32 cellular contexts compared by ENCODE assay signal in genomic region chr5:6424110-6424659, GRCh38. TPM values are rescaled to one million over a fixed set of nuclear protein-coding genes. Genes with fewer than 3 reads are reported as not detected.
DNase-seq lines count a peak whose midpoint lies in the region; ATAC-seq and TF ChIP-seq lines count a peak whose summit lies in the region.
"Had no signal": no experiment of that assay in that cellular context is flagged by ENCODE, and none has a peak within 500 bp of the region (broad histone marks: within the 10 kb centered on the region; RNA-seq: fewer than 3 reads in every experiment).

No MANE protein-coding gene starts in this region.

- peak; percentile 39 for DNase-seq in NCI-H2196 (lab: John Stamatoyannopoulos, UW; ENCODE audit: unreplicated experiment)
- no peak for DNase-seq in NCI-H2196 treated with DMSO at 0.1 percent for 48 hours (lab: John Stamatoyannopoulos, UW; ENCODE audit: unreplicated experiment)
- peak; percentile 87 for DNase-seq in NCI-H187 treated with DMSO at 0.1 percent for 48 hours (lab: John Stamatoyannopoulos, UW)
- DNase-seq in NCI-H526 treated with DMSO at 0.1 percent for 48 hours (lab: John Stamatoyannopoulos, UW) = peak; percentile 33
- no peak for DNase-seq in stimulated activated effector memory CD8-positive, alpha-beta T cell treated with anti-CD3 and anti-CD28 coated beads, Interleukin-12 subunit alpha, Interleukin-12 subunit beta, amount 100 ng/mL, for 72 hours (ENCODE audit: low spot score in 2 of 2)
- DNase-seq in T-helper 17 cell = no peak
- DNase-seq in posterior cingulate gyrus = no peak
- no peak for DNase-seq in suprapubic skin (ENCODE audit: low spot score in 2 of 2)
- DNase-seq: activated CD4-positive, alpha-beta T cell treated with anti-CD3 and anti-CD28 coated beads, Interleukin-2, amount 50 U/mL, for 48 hours; activated CD4-positive, CD25-positive, alpha-beta regulatory T cell treated with anti-CD3 and anti-CD28 coated beads, Interleukin-2, amount 50 U/mL, for 72 hours; activated naive CD4-positive, alpha-beta T cell; AML-193; caudate nucleus; CD4-positive, CD25-positive, alpha-beta regulatory T cell; effector memory CD8-positive, alpha-beta T cell; erythroblast; glutamatergic neuron; H7; left ventricle myocardium inferior; mesendoderm; NCI-H1092 treated with DMSO at 0.1 percent for 48 hours; NCI-H446; NK-92 treated with Interleukin-12 subunit alpha and Interleukin-12 subunit beta, amount 100 ng/mL, for 24 hours; right cardiac atrium; stimulated activated CD4-positive, alpha-beta T cell treated with anti-CD3 and anti-CD28 coated beads, Interleukin-1b, Interleukin-23, amount 100 ng/mL, for 48 hours; stomach; T-helper 2 cell; tibial artery had no signal

- H3K4me3 Mint-ChIP-seq in stimulated activated effector memory CD8-positive, alpha-beta T cell treated with anti-CD3 and anti-CD28 coated beads, Interleukin-12 subunit alpha, Interleukin-12 subunit beta, amount 100 ng/mL, for 72 hours = no peak overlapping the region
- no peak overlapping the region for H3K4me3 Mint-ChIP-seq in T-helper 17 cell
- H3K4me3 Mint-ChIP-seq: CD4-positive, CD25-positive, alpha-beta regulatory T cell; effector memory CD8-positive, alpha-beta T cell had no signal

- WGBS in suprapubic skin = no CpG with 5 or more reads among the region's 8 CpGs

- H3K36me3 Mint-ChIP-seq in stimulated activated effector memory CD8-positive, alpha-beta T cell treated with anti-CD3 and anti-CD28 coated beads, Interleukin-12 subunit alpha, Interleukin-12 subunit beta, amount 100 ng/mL, for 72 hours = no peaks in the 10 kb centered on the region
- H3K36me3 Mint-ChIP-seq in T-helper 17 cell (ENCODE audit: low read depth) = peaks cover 2% of the 10 kb centered on the region
- H3K36me3 Mint-ChIP-seq: CD4-positive, CD25-positive, alpha-beta regulatory T cell had no signal

- no peak overlapping the region for H3K27ac ChIP-seq in suprapubic skin
- H3K27ac ChIP-seq: coronary artery, left ventricle myocardium inferior, stomach, tibial artery had no signal

- intact Hi-C loops in posterior cingulate gyrus (cut with DNase I) = no loop called here

- H3K9me3 Mint-ChIP-seq in stimulated activated effector memory CD8-positive, alpha-beta T cell treated with anti-CD3 and anti-CD28 coated beads, Interleukin-12 subunit alpha, Interleukin-12 subunit beta, amount 100 ng/mL, for 72 hours = no peaks in the 10 kb centered on the region
- H3K9me3 Mint-ChIP-seq: effector memory CD8-positive, alpha-beta T cell had no signal

- TF ChIP-seq POLR2A in suprapubic skin (IDR thresholded peaks at IDR 0.05) = no peak

- no peak for TF ChIP-seq EP300 in suprapubic skin (IDR thresholded peaks at IDR 0.05)

- peak; percentile 24 for ATAC-seq in stimulated activated effector memory CD8-positive, alpha-beta T cell treated with anti-CD3 and anti-CD28 coated beads, Interleukin-12 subunit alpha, Interleukin-12 subunit beta, amount 100 ng/mL, for 72 hours
- ATAC-seq in T-helper 17 cell = no peak
- ATAC-seq: effector memory CD8-positive, alpha-beta T cell; K562; SK-N-SH treated with all-trans-retinoic acid at 6 μM for 48 hours had no signal

- H3K9me3 ChIP-seq in T-helper 17 cell (ENCODE audit: control insufficient read depth, low read length, poor library complexity, severe bottlenecking) (no peaks in the 10 kb centered on the region), suprapubic skin (no peaks in the 10 kb centered on the region)
- H3K9me3 ChIP-seq: left ventricle myocardium inferior, stomach, tibial artery had no signal

- no peaks in the 10 kb centered on the region for H3K4me1 Mint-ChIP-seq in stimulated activated effector memory CD8-positive, alpha-beta T cell treated with anti-CD3 and anti-CD28 coated beads, Interleukin-12 subunit alpha, Interleukin-12 subunit beta, amount 100 ng/mL, for 72 hours
- peaks cover 2% of the 10 kb centered on the region for H3K4me1 Mint-ChIP-seq in T-helper 17 cell
- H3K4me1 Mint-ChIP-seq: CD4-positive, CD25-positive, alpha-beta regulatory T cell had no signal

- H3K27me3 Mint-ChIP-seq in T-helper 17 cell = peaks cover 50% of the 10 kb centered on the region
- H3K27me3 Mint-ChIP-seq: CD4-positive, CD25-positive, alpha-beta regulatory T cell had no signal

- no peak for TF ChIP-seq CTCF in suprapubic skin (IDR thresholded peaks at IDR 0.05)

- H3K4me1 ChIP-seq in suprapubic skin = no peaks in the 10 kb centered on the region
- H3K4me1 ChIP-seq: left ventricle myocardium inferior had no signal

- H3K4me3 ChIP-seq in suprapubic skin = no peak overlapping the region
- H3K4me3 ChIP-seq: coronary artery, K562, left ventricle myocardium inferior, smooth muscle cell, stomach, tibial artery had no signal

- H3K27me3 ChIP-seq in suprapubic skin = peaks cover 9% of the 10 kb centered on the region
- H3K27me3 ChIP-seq: tibial artery had no signal

- H3K27ac Mint-ChIP-seq in stimulated activated effector memory CD8-positive, alpha-beta T cell treated with anti-CD3 and anti-CD28 coated beads, Interleukin-12 subunit alpha, Interleukin-12 subunit beta, amount 100 ng/mL, for 72 hours = no peak overlapping the region
- no peak overlapping the region for H3K27ac Mint-ChIP-seq in T-helper 17 cell
- H3K27ac Mint-ChIP-seq: effector memory CD8-positive, alpha-beta T cell had no signal

- H3K36me3 ChIP-seq in suprapubic skin = no peaks in the 10 kb centered on the region
- H3K36me3 ChIP-seq: left ventricle myocardium inferior, stomach, tibial artery had no signal

RNA-seq across cellular contexts. Expression of gene UBE2QL1, which starts 24.5 kb away (rescaled TPM):
- total RNA-seq in T-helper 17 cell (under 1 TPM in 1 of 2 donors, not detected in 1; 0.05 TPM), suprapubic skin (1 to 10 TPM; 1.1 to 5.0 (median 3.2) TPM)
- total RNA-seq: CD4-positive, CD25-positive, alpha-beta regulatory T cell; K562 had no signal

RNA-seq across cellular contexts. Expression of gene MED10, which starts 45.8 kb away (rescaled TPM):
- 10 to 100 TPM; 70.5 to 78.7 TPM for total RNA-seq in T-helper 17 cell
- total RNA-seq in suprapubic skin = 10 to 100 TPM; 20.1 to 38.8 (median 32.5) TPM

Comparison
In these comparisons a context has a peak if more than half of its experiments do, and no peak if none do; other contexts are left out.
1. DNase-seq: peak in NCI-H2196 (single experiment), NCI-H187 treated with DMSO at 0.1 percent for 48 hours (single experiment) and NCI-H526 treated with DMSO at 0.1 percent for 48 hours (single experiment); none in NCI-H2196 treated with DMSO at 0.1 percent for 48 hours (single experiment), stimulated activated effector memory CD8-positive, alpha-beta T cell treated with anti-CD3 and anti-CD28 coated beads, Interleukin-12 subunit alpha, Interleukin-12 subunit beta, amount 100 ng/mL, for 72 hours (0 of 2), T-helper 17 cell (0 of 3), posterior cingulate gyrus (0 of 10) and suprapubic skin (0 of 2).